In the genomic region with DNA sequence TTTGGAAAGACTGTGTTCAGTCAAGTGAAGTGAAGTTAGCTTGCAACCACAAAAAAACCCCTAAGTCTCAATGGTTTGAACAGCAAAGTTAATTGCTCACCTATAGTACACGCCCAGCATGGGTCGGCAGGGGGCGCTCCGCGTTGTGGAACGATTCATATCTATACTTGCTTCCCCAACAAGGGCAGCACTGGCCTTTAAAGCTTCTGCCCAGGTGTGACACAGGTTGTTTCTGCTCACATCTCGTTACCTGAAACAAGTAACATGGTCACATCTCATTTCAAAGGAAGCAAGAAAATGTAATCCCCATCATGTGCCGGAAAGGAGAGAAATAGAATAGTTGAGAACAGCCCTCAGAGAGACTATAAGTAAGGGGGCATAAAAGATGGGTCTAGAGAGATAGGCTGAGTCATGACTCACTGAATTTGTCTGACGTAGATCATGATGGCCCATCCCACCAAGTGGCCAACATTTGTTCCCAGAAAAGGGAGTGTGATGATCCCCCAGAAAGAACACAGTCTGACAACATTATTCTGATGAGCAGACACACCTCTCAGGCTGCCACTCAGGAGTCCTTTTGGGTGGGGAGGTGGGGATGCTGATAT, we compare ENCODE assay signal across 7 cellular contexts. TPM values are rescaled to one million over a fixed set of nuclear protein-coding genes. Genes with fewer than 3 reads are reported as not detected.
A peak's percentile ranks its signal among the peaks of the same experiment; 100 is the strongest.
DNase-seq lines count a peak whose midpoint lies in the region; ATAC-seq and TF ChIP-seq lines count a peak whose summit lies in the region.

No MANE protein-coding gene starts in this region.

- peaks cover 0 to 6% (median 0%) of the 10 kb centered on the region in 9 donors for H3K4me1 ChIP-seq in heart right ventricle

- no peaks in the 10 kb centered on the region for H3K36me3 Mint-ChIP-seq in activated naive CD8-positive, alpha-beta T cell treated with anti-CD3 and anti-CD28 coated beads for 36 hours

- no peaks in the 10 kb centered on the region for H3K9me3 Mint-ChIP-seq in activated naive CD8-positive, alpha-beta T cell treated with anti-CD3 and anti-CD28 coated beads for 36 hours

- DNase-seq in GM13976 (ENCODE audit: low spot score) (peak; percentile 70), NCI-H1048 (lab: John Stamatoyannopoulos, UW) (peak; percentile 15), SW480 (ENCODE audit: low spot score) (peak; percentile 84), heart right ventricle (peak; percentile 72 to 83), retina (peak; percentile 42), GOT3 (lab: John Stamatoyannopoulos, UW) (no peak)
- peak; percentile 77 for DNase-seq in activated naive CD8-positive, alpha-beta T cell treated with anti-CD3 and anti-CD28 coated beads for 36 hours

- peak in 6 of 8 donors; percentile 56 to 70 (median 61) for ATAC-seq in heart right ventricle

- H3K4me3 ChIP-seq in heart right ventricle = no peak overlapping the region

- H3K4me3 Mint-ChIP-seq in activated naive CD8-positive, alpha-beta T cell treated with anti-CD3 and anti-CD28 coated beads for 36 hours = no peak overlapping the region

- peaks cover 0 to 25% (median 21%) of the 10 kb centered on the region in 7 donors for H3K27me3 ChIP-seq in heart right ventricle

- TF ChIP-seq CTCF in GM13976 (IDR thresholded peaks at IDR 0.05; ENCODE audit: borderline replicate concordance, control extremely low read depth, extremely low read depth, insufficient read depth, missing control alignments) = peak; percentile 88
- TF ChIP-seq CTCF in heart right ventricle (IDR thresholded peaks at IDR 0.05) = peak; percentile 53 to 91 (median 82)

- no peak overlapping the region for H3K27ac Mint-ChIP-seq in activated naive CD8-positive, alpha-beta T cell treated with anti-CD3 and anti-CD28 coated beads for 36 hours

- peaks cover 26% of the 10 kb centered on the region for H3K27me3 Mint-ChIP-seq in activated naive CD8-positive, alpha-beta T cell treated with anti-CD3 and anti-CD28 coated beads for 36 hours

- intact Hi-C loops in heart right ventricle (cut with DNase I) = loop anchor here in 9 of 10 donors (2.0 to 10.0 kb wide), 14 partner anchors 70 to 350 kb away; partner anchors contain the start of genes FITM2 (in 2 of the 9) and OSER1 (in 1 of the 9)

- H3K4me1 Mint-ChIP-seq in activated naive CD8-positive, alpha-beta T cell treated with anti-CD3 and anti-CD28 coated beads for 36 hours = peaks cover 3% of the 10 kb centered on the region

- no peaks in the 10 kb centered on the region for H3K36me3 ChIP-seq in heart right ventricle

- no peak overlapping the region for H3K27ac ChIP-seq in heart right ventricle

- WGBS in heart right ventricle, 2 donors = 16 to 19% methylated on average over 9 of the region's 9 CpGs

- no peaks in the 10 kb centered on the region for H3K9me3 ChIP-seq in heart right ventricle

- in situ Hi-C loops in GM13976 (cut with MboI; ENCODE audit: low sequenced_read_pairs, unreplicated experiment) = loop anchor here (5.0 kb wide), 1 partner anchor 167 kb away; no protein-coding TSS in a partner anchor

RNA-seq across cellular contexts. Expression of gene HNF4A, which starts 29.0 kb away (rescaled TPM):
- not detected for total RNA-seq in activated naive CD8-positive, alpha-beta T cell treated with anti-CD3 and anti-CD28 coated beads for 36 hours
- total RNA-seq in heart right ventricle = not detected
- polyA plus RNA-seq in heart right ventricle = under 1 TPM in 1 of 2 donors, not detected in 1; under 0.01 TPM

RNA-seq across cellular contexts. Expression of gene R3HDML, which starts 47.7 kb away (rescaled TPM):
- not detected for total RNA-seq in activated naive CD8-positive, alpha-beta T cell treated with anti-CD3 and anti-CD28 coated beads for 36 hours
- total RNA-seq in heart right ventricle = not detected
- polyA plus RNA-seq in heart right ventricle = not detected
